ENCODE assay signal across 25 cellular contexts in the genomic region with DNA sequence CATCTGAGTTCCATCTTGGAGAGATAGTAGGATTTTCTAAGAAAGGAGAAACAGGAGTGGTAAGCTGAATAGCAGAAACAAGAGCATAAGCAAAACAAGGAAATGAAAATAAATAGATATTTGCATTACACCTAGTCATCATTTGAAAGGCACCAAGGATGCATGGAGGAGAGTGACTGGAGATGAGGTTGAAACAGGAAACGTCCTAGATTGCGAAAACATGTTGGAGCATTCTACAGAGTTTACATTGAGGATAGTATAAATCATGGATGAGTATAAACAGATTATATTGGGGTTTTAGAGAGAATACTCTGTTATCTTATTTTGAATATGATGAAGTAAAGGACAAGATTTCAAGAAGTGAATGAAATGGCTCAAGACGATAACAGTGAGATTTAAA.
"Had no signal": no experiment of that assay in that cellular context is flagged by ENCODE, and none has a peak within 500 bp of the region (broad histone marks: within the 10 kb centered on the region; RNA-seq: fewer than 3 reads in every experiment).

No MANE protein-coding gene starts in this region.

- H3K4me1 ChIP-seq: left lung, lower lobe of right lung, right atrium auricular region, right lobe of liver, tibial nerve, uterus had no signal

- H3K27me3 Mint-ChIP-seq: naive thymus-derived CD4-positive, alpha-beta T cell; natural killer cell treated with Interleukin-12 subunit alpha and Interleukin-12 subunit beta and Interleukin-15 and Interleukin-18, amount 100 ng/mL, for 72 hours; progenitor cell of endocrine pancreas; stimulated activated memory B cell treated with anti-CD40 and anti-IgM and Interleukin-4, amounts not matched to agents 10 μg/mL and 1 μg/mL and 100 μg/mL, for 72 hours; stimulated activated naive CD8-positive, alpha-beta T cell treated with anti-CD3 and anti-CD28 coated beads, Interleukin-15, amount 100 ng/mL, for 72 hours; type B pancreatic cell had no signal

- H3K9me3 Mint-ChIP-seq: type B pancreatic cell had no signal

- H3K27ac ChIP-seq: left lung, lower lobe of right lung, ovary, right atrium auricular region, right lobe of liver, tibial nerve, uterus had no signal

- H3K36me3 ChIP-seq: left lung, lower lobe of right lung, ovary, right atrium auricular region, right lobe of liver, tibial nerve, uterus had no signal

- ATAC-seq: left colon; left lung; lower lobe of right lung; mucosa of descending colon; naive thymus-derived CD4-positive, alpha-beta T cell; natural killer cell treated with Interleukin-12 subunit alpha and Interleukin-12 subunit beta and Interleukin-15 and Interleukin-18, amount 100 ng/mL, for 72 hours; right lobe of liver; stimulated activated memory B cell treated with anti-CD40 and anti-IgM and Interleukin-4, amounts not matched to agents 10 μg/mL and 1 μg/mL and 100 μg/mL, for 72 hours; stimulated activated naive CD8-positive, alpha-beta T cell treated with anti-CD3 and anti-CD28 coated beads, Interleukin-15, amount 100 ng/mL, for 72 hours had no signal

- H3K27ac Mint-ChIP-seq: naive thymus-derived CD4-positive, alpha-beta T cell; natural killer cell treated with Interleukin-12 subunit alpha and Interleukin-12 subunit beta and Interleukin-15 and Interleukin-18, amount 100 ng/mL, for 72 hours; progenitor cell of endocrine pancreas; stimulated activated memory B cell treated with anti-CD40 and anti-IgM and Interleukin-4, amounts not matched to agents 10 μg/mL and 1 μg/mL and 100 μg/mL, for 72 hours; stimulated activated naive CD8-positive, alpha-beta T cell treated with anti-CD3 and anti-CD28 coated beads, Interleukin-15, amount 100 ng/mL, for 72 hours; type B pancreatic cell had no signal

- H3K4me3 Mint-ChIP-seq: naive thymus-derived CD4-positive, alpha-beta T cell; natural killer cell treated with Interleukin-12 subunit alpha and Interleukin-12 subunit beta and Interleukin-15 and Interleukin-18, amount 100 ng/mL, for 72 hours; stimulated activated memory B cell treated with anti-CD40 and anti-IgM and Interleukin-4, amounts not matched to agents 10 μg/mL and 1 μg/mL and 100 μg/mL, for 72 hours; stimulated activated naive CD8-positive, alpha-beta T cell treated with anti-CD3 and anti-CD28 coated beads, Interleukin-15, amount 100 ng/mL, for 72 hours; type B pancreatic cell had no signal

- H3K4me3 ChIP-seq: left lung, lower lobe of right lung, mucosa of descending colon, ovary, right atrium auricular region, right lobe of liver, smooth muscle cell, tibial nerve, uterus had no signal

- H3K9me3 ChIP-seq: mucosa of descending colon, ovary, right lobe of liver, uterus had no signal

- H3K27me3 ChIP-seq: left lung, ovary, right atrium auricular region, right lobe of liver, tibial nerve, uterus had no signal

- H3K36me3 Mint-ChIP-seq: naive thymus-derived CD4-positive, alpha-beta T cell; stimulated activated memory B cell treated with anti-CD40 and anti-IgM and Interleukin-4, amounts not matched to agents 10 μg/mL and 1 μg/mL and 100 μg/mL, for 72 hours; type B pancreatic cell had no signal

- DNase-seq: kidney; left colon; left lung; lower lobe of right lung; mammary epithelial cell; midbrain; mucosa of descending colon; naive thymus-derived CD4-positive, alpha-beta T cell; ovary; right lobe of liver; stimulated activated CD4-positive, alpha-beta T cell treated with anti-CD3 and anti-CD28 coated beads, Interleukin-1b, Interleukin-23, amount 100 ng/mL, for 48 hours; stimulated activated CD4-positive, alpha-beta T cell treated with anti-CD3 and anti-CD28 coated beads, Interleukin-2, amount 100 ng/mL, for 48 hours; stimulated activated CD4-positive, alpha-beta T cell treated with anti-CD3 and anti-CD28 coated beads, Interleukin-4, amount 100 ng/mL, for 4 hours; stimulated activated CD8-positive, alpha-beta memory T cell treated with anti-CD3 and anti-CD28 coated beads, Interleukin-4, amount 100 ng/mL, for 48 hours; stimulated activated naive CD4-positive, alpha-beta T cell treated with Interleukin-2 at 50 U/mL for 16 hours; stimulated activated naive CD8-positive, alpha-beta T cell treated with anti-CD3 and anti-CD28 coated beads, Interleukin-15, amount 100 ng/mL, for 72 hours; substantia nigra; uterus had no signal

- H3K4me2 ChIP-seq: smooth muscle cell had no signal

- H3K4me1 Mint-ChIP-seq: naive thymus-derived CD4-positive, alpha-beta T cell; stimulated activated memory B cell treated with anti-CD40 and anti-IgM and Interleukin-4, amounts not matched to agents 10 μg/mL and 1 μg/mL and 100 μg/mL, for 72 hours; stimulated activated naive CD8-positive, alpha-beta T cell treated with anti-CD3 and anti-CD28 coated beads, Interleukin-15, amount 100 ng/mL, for 72 hours had no signal
